ENCODE assay signal across 13 cellular contexts in genomic region chr5:110900829-110901228, GRCh38.
DNase-seq lines count a peak whose midpoint lies in the region; ATAC-seq and TF ChIP-seq lines count a peak whose summit lies in the region.
"Had no signal": no experiment of that assay in that cellular context is flagged by ENCODE, and none has a peak within 500 bp of the region (broad histone marks: within the 10 kb centered on the region; RNA-seq: fewer than 3 reads in every experiment).

No MANE protein-coding gene starts in this region.

- H3K27me3 Mint-ChIP-seq in activated T-cell treated with anti-CD3 and anti-CD28 coated beads, Interleukin-2, amount 50 U/mL, for 72 hours (ENCODE audit: low read depth) = peaks cover 7% of the 10 kb centered on the region

- peaks cover 0 to 2% of the 10 kb centered on the region in 2 donors for H3K36me3 Mint-ChIP-seq in activated T-cell treated with anti-CD3 and anti-CD28 coated beads, Interleukin-2, amount 50 U/mL, for 72 hours (ENCODE audit: insufficient read depth in 2 of 2)

- H3K4me1 Mint-ChIP-seq in activated T-cell treated with anti-CD3 and anti-CD28 coated beads, Interleukin-2, amount 50 U/mL, for 72 hours (ENCODE audit: low read depth) = peaks cover 9% of the 10 kb centered on the region

- no peak for TF ChIP-seq CTCF in epithelial cell of esophagus (IDR thresholded peaks at IDR 0.05; ENCODE audit: insufficient read depth, low read depth, low read length, missing control alignments)

- H3K9me3 Mint-ChIP-seq in activated T-cell treated with anti-CD3 and anti-CD28 coated beads, Interleukin-2, amount 50 U/mL, for 72 hours = peaks cover 0 to 3% of the 10 kb centered on the region in 2 donors

- peak overlapping the region in 1 of 2 donors; percentile 49 for H3K4me3 Mint-ChIP-seq in activated T-cell treated with anti-CD3 and anti-CD28 coated beads, Interleukin-2, amount 50 U/mL, for 72 hours
- H3K4me3 Mint-ChIP-seq: activated CD8-positive, alpha-beta T cell treated with anti-CD3 and anti-CD28 coated beads, Interleukin-2, amount 10 ng/mL, durations not matched to agents 7 days and 5 days had no signal

- peak overlapping the region; percentile 93 for H3K27ac Mint-ChIP-seq in activated T-cell treated with anti-CD3 and anti-CD28 coated beads, Interleukin-2, amount 50 U/mL, for 72 hours
- H3K27ac Mint-ChIP-seq: activated CD8-positive, alpha-beta T cell treated with anti-CD3 and anti-CD28 coated beads, Interleukin-2, amount 10 ng/mL, durations not matched to agents 7 days and 5 days had no signal

- H3K4me3 ChIP-seq in epithelial cell of esophagus (ENCODE audit: low read length) = no peak overlapping the region
- H3K4me3 ChIP-seq: adrenal gland, skin epidermis had no signal

- peak; percentile 45 to 71 for ATAC-seq in activated T-cell treated with anti-CD3 and anti-CD28 coated beads, Interleukin-2, amount 50 U/mL, for 72 hours (replicated peaks in 1 of 2)
- ATAC-seq: activated CD8-positive, alpha-beta T cell treated with anti-CD3 and anti-CD28 coated beads, Interleukin-2, amount 10 ng/mL, durations not matched to agents 7 days and 5 days had no signal

- DNase-seq in activated T-cell treated with anti-CD3 and anti-CD28 coated beads, Interleukin-2, amount 50 U/mL, for 72 hours = no peak
- DNase-seq in activated T-cell treated with anti-CD3 and anti-CD28 coated beads for 4 hours (no peak), NCI-H226 (peak; percentile 95), epithelial cell of esophagus (ENCODE audit: low read depth) (peak; percentile 86), OCI-M2 (lab: John Stamatoyannopoulos, UW; ENCODE audit: unreplicated experiment) (no peak), SKM-1 (lab: John Stamatoyannopoulos, UW; ENCODE audit: unreplicated experiment) (no peak), NCI-H146 treated with DMSO at 0.1 percent for 48 hours (lab: John Stamatoyannopoulos, UW; ENCODE audit: unreplicated experiment) (no peak), mesenteric fat pad (ENCODE audit: low spot score) (no peak)
- DNase-seq: activated CD8-positive, alpha-beta T cell treated with anti-CD3 and anti-CD28 coated beads, Interleukin-2, amount 10 ng/mL, durations not matched to agents 7 days and 5 days; adrenal gland; head of caudate nucleus; NCI-H446 had no signal

Comparison
In these comparisons a context has a peak if more than half of its experiments do, and no peak if none do; other contexts are left out.
1. DNase-seq: peak in NCI-H226 (single experiment) and epithelial cell of esophagus (single experiment); none in activated T-cell treated with anti-CD3 and anti-CD28 coated beads, Interleukin-2, amount 50 U/mL, for 72 hours (0 of 2), activated T-cell treated with anti-CD3 and anti-CD28 coated beads for 4 hours (single experiment), OCI-M2 (single experiment), SKM-1 (single experiment), NCI-H146 treated with DMSO at 0.1 percent for 48 hours (single experiment) and mesenteric fat pad (single experiment).